25 cellular contexts compared by ENCODE assay signal in genomic region chr2:1833726-1834125, GRCh38.
"Had no signal": no experiment of that assay in that cellular context is flagged by ENCODE, and none has a peak within 500 bp of the region (broad histone marks: within the 10 kb centered on the region; RNA-seq: fewer than 3 reads in every experiment).

No MANE protein-coding gene starts in this region.

- H3K9me3 Mint-ChIP-seq: memory B cell; nephron; stimulated activated memory B cell treated with anti-CD40 and anti-IgM and Interleukin-4, amounts not matched to agents 10 μg/mL and 1 μg/mL and 100 μg/mL, for 72 hours had no signal

- H3K4me3 Mint-ChIP-seq: memory B cell; mesothelial cell of epicardium; naive thymus-derived CD4-positive, alpha-beta T cell; nephron; stimulated activated memory B cell treated with anti-CD40 and anti-IgM and Interleukin-4, amounts not matched to agents 10 μg/mL and 1 μg/mL and 100 μg/mL, for 72 hours had no signal

- H3K4me1 Mint-ChIP-seq: memory B cell; naive thymus-derived CD4-positive, alpha-beta T cell; stimulated activated memory B cell treated with anti-CD40 and anti-IgM and Interleukin-4, amounts not matched to agents 10 μg/mL and 1 μg/mL and 100 μg/mL, for 72 hours had no signal

- DNase-seq: cerebellar nuclear complex; cortex of kidney; effector CD4-positive, alpha-beta T cell; gastrocnemius medialis; head of caudate nucleus; naive thymus-derived CD4-positive, alpha-beta T cell; occipital lobe; pancreas; sigmoid colon; spleen; stimulated activated CD4-positive, alpha-beta T cell treated with anti-CD3 and anti-CD28 coated beads, Interleukin-4, amount 100 ng/mL, for 4 hours; stimulated activated naive CD8-positive, alpha-beta T cell treated with anti-CD3 and anti-CD28 coated beads, Interleukin-15, Interleukin-2, amounts not matched to agents 100 U/mL and 50 U/mL, for 24 hours; substantia nigra; uterus had no signal

- H3K27ac ChIP-seq: gastrocnemius medialis, pancreas, prostate gland, sigmoid colon, spleen, thoracic aorta, tibial nerve, upper lobe of left lung, uterus had no signal

- H3K27ac Mint-ChIP-seq: memory B cell; mesothelial cell of epicardium; naive thymus-derived CD4-positive, alpha-beta T cell; nephron; stimulated activated memory B cell treated with anti-CD40 and anti-IgM and Interleukin-4, amounts not matched to agents 10 μg/mL and 1 μg/mL and 100 μg/mL, for 72 hours had no signal

- H3K36me3 Mint-ChIP-seq: memory B cell; mesothelial cell of epicardium; naive thymus-derived CD4-positive, alpha-beta T cell; stimulated activated memory B cell treated with anti-CD40 and anti-IgM and Interleukin-4, amounts not matched to agents 10 μg/mL and 1 μg/mL and 100 μg/mL, for 72 hours had no signal

- ATAC-seq: gastrocnemius medialis; left lobe of liver; naive thymus-derived CD4-positive, alpha-beta T cell; pancreas; right cardiac atrium; stimulated activated memory B cell treated with anti-CD40 and anti-IgM and Interleukin-4, amounts not matched to agents 10 μg/mL and 1 μg/mL and 100 μg/mL, for 72 hours; stimulated activated naive CD8-positive, alpha-beta T cell treated with anti-CD3 and anti-CD28 coated beads, Interleukin-15, Interleukin-2, amounts not matched to agents 100 U/mL and 50 U/mL, for 24 hours had no signal

- H3K4me3 ChIP-seq: gastrocnemius medialis, lung, pancreas, prostate gland, sigmoid colon, spleen, thoracic aorta, tibial nerve, upper lobe of left lung, uterus had no signal

- H3K4me1 ChIP-seq: gastrocnemius medialis, pancreas, prostate gland, spleen, upper lobe of left lung, uterus had no signal

- H3K27me3 ChIP-seq: gastrocnemius medialis, pancreas, sigmoid colon, tibial nerve, upper lobe of left lung, uterus had no signal
